9 cellular contexts compared by ENCODE assay signal in the genomic region with DNA sequence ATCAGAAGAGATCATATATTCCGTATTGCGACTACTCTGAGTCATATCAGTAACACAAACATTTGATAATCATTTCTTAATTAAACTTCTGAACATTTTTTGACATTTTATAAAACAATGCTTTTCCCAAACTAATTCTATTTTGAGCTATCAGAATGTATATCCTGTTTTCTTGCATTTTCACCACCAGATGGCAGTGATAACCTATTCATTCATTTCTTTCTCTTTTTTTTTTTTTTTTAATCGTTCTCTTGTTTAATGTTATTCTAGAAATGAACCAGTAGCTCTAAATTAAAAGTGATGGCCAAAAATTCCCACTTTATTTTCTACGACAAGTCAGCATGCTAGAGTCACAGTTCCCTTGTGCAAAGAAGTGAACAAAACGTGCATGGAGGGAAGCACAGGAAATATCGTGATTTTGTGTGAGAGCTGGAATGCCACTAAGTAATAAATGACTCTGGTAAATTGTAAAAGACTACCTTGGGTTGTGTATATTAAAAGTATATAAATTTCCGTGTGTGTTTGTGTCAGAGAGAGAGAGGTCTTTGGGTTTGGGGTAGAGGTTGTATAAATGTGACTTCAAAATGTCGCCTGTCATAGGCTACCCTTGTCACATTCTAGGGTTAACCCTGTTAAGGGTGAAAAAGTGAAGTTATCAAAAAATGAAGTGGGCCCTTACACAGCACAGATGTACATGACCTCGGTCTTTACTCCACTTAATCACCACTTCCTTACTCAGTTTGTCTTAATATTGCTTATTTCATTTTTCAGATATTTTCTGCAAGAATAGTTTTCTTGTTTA. TPM values are rescaled to one million over a fixed set of nuclear protein-coding genes. Genes with fewer than 3 reads are reported as not detected.
A peak's percentile ranks its signal among the peaks of the same experiment; 100 is the strongest.
DNase-seq lines count a peak whose midpoint lies in the region; ATAC-seq and TF ChIP-seq lines count a peak whose summit lies in the region.
"Had no signal": no experiment of that assay in that cellular context is flagged by ENCODE, and none has a peak within 500 bp of the region (broad histone marks: within the 10 kb centered on the region; RNA-seq: fewer than 3 reads in every experiment).

No MANE protein-coding gene starts in this region.

- H3K9me2 ChIP-seq in GM23338 (ENCODE audit: insufficient read depth) (no peaks in the 10 kb centered on the region), SK-N-SH (no peaks in the 10 kb centered on the region)

- TF ChIP-seq CTCF in AG10803 (conservative IDR thresholded peaks at IDR 0.05; ENCODE audit: low read length) (peak; percentile 64), GM23338 (conservative IDR thresholded peaks at IDR 0.05; ENCODE audit: low read depth in 2 of 2) (peak in 1 of 2 experiments; percentile 84; a peak in 3 of 4 replicates), SK-N-SH (IDR thresholded peaks at IDR 0.05) (peak; percentile 82), gastroesophageal sphincter (IDR thresholded peaks at IDR 0.05) (peak; percentile 64 to 75 (median 67)), spleen (IDR thresholded peaks at IDR 0.05 in 8 of 11, conservative IDR thresholded peaks at IDR 0.05 in 3 of 11) (peak; percentile 43 to 87 (median 63))

- POLR2A ChIA-PET in SK-N-SH (lab: Yijun Ruan, JAX): no interaction called here

- peak; percentile 79 for TF ChIP-seq RAD21 in SK-N-SH (IDR thresholded peaks at IDR 0.05; ENCODE audit: low read length)

- H3K27me3 ChIP-seq in GM23338 (ENCODE audit: insufficient read depth) (no peaks in the 10 kb centered on the region), SK-N-SH (ENCODE audit: insufficient read depth) (peaks cover 8% of the 10 kb centered on the region; the same call in 1 of the 2 replicates), gastroesophageal sphincter (no peaks in the 10 kb centered on the region), spleen (replicated peaks in 1 of 7) (no peaks in the 10 kb centered on the region)

- no peak overlapping the region for H3K4me3 Mint-ChIP-seq in GM23338

- H3K27me3 Mint-ChIP-seq in GM23338 (ENCODE audit: insufficient read depth, low read depth, poor library complexity): peaks cover 8% of the 10 kb centered on the region

- H3K9me3 ChIP-seq in SK-N-SH: no peaks in the 10 kb centered on the region
- H3K9me3 ChIP-seq in gastroesophageal sphincter: no peaks in the 10 kb centered on the region
- H3K9me3 ChIP-seq in spleen: no peaks in the 10 kb centered on the region

- WGBS in SK-N-SH (ENCODE audit: low lambda C conversion rate): 17% methylated on average over 9 of the region's 9 CpGs
- 11 to 17% methylated on average over 8 to 9 of the region's 9 CpGs for WGBS in gastroesophageal sphincter (ENCODE audit: low coverage in 1 of 2), 2 donors
- 20 to 27% (median 21%) methylated on average over 9 of the region's 9 CpGs for WGBS in spleen, 5 donors

- H4K20me1 ChIP-seq in GM23338 (replicated peaks; ENCODE audit: insufficient read depth) (no peaks in the 10 kb centered on the region), SK-N-SH (ENCODE audit: insufficient read depth) (no peaks in the 10 kb centered on the region)

- peaks cover 7% of the 10 kb centered on the region; the same call in 1 of the 3 replicates for H3K4me1 Mint-ChIP-seq in GM23338

- TF ChIP-seq POLR2A in gastroesophageal sphincter (IDR thresholded peaks at IDR 0.05) (no peak), spleen (IDR thresholded peaks at IDR 0.05) (no peak)

- no peaks in the 10 kb centered on the region for H3K36me3 Mint-ChIP-seq in GM23338 (ENCODE audit: low read depth)

- H3K4me3 ChIP-seq in AG10803 (ENCODE audit: low read length): no peak overlapping the region
- H3K4me3 ChIP-seq in GM23338: no peak overlapping the region
- H3K4me3 ChIP-seq in SK-N-SH (ENCODE audit: low read depth in 2 of 2, low read length in 1 of 2): no peak overlapping the region; a peak in 2 of 4 replicates
- H3K4me3 ChIP-seq in gastroesophageal sphincter: peak overlapping the region in 1 of 2 donors; percentile 24
- peak overlapping the region in 1 of 8 donors; percentile 22 for H3K4me3 ChIP-seq in spleen

- H3K4me1 ChIP-seq in GM23338 (ENCODE audit: insufficient read depth) (no peaks in the 10 kb centered on the region), SK-N-SH (ENCODE audit: control insufficient read depth in 1 of 2, insufficient read depth in 2 of 2, low read depth in 1 of 2, low read length in 1 of 2) (no peaks in the 10 kb centered on the region; a peak in 1 of 4 replicates), gastroesophageal sphincter (peaks cover 0 to 10% (median 0%) of the 10 kb centered on the region in 3 donors), spleen (peaks cover 0 to 5% (median 2%) of the 10 kb centered on the region in 6 donors)

- H3K36me3 ChIP-seq in GM23338 (ENCODE audit: insufficient read depth) (no peaks in the 10 kb centered on the region), SK-N-SH (replicated peaks in 1 of 2; ENCODE audit: control insufficient read depth in 1 of 2, insufficient read depth in 2 of 2, low read length in 1 of 2) (no peaks in the 10 kb centered on the region), gastroesophageal sphincter (no peaks in the 10 kb centered on the region), spleen (no peaks in the 10 kb centered on the region)

- H3K4me2 ChIP-seq in GM23338 (no peak overlapping the region), SK-N-SH (no peak overlapping the region; the same call in 1 of the 2 replicates)

- CTCF ChIA-PET in SK-N-SH (lab: Yijun Ruan, JAX): interaction anchor here (0.6 to 6.1 kb wide), 56 partner anchors 9 to 749 kb away, joined by 3 to 143 read pairs (median 4); a partner anchor contains a TSS

- no peak overlapping the region for H3K9ac ChIP-seq in SK-N-SH

- no peaks in the 10 kb centered on the region for H3K9me3 Mint-ChIP-seq in GM23338

- intact Hi-C loops in spleen (cut with DNase I; ENCODE audit: low total_unique reads): loop anchor here (5.0 kb wide), 2 partner anchors 319 to 744 kb away; no protein-coding TSS in a partner anchor

- TF ChIP-seq EP300 in SK-N-SH (IDR thresholded peaks at IDR 0.05; ENCODE audit: borderline replicate concordance in 1 of 2, low read depth in 1 of 2, low read length in 1 of 2) (no peak), gastroesophageal sphincter (IDR thresholded peaks at IDR 0.05) (no peak)

- H3F3A ChIP-seq in GM23338 (replicated peaks; ENCODE audit: low read depth) (no peaks in the 10 kb centered on the region), SK-N-SH (replicated peaks; ENCODE audit: insufficient read depth) (no peaks in the 10 kb centered on the region)

- H2AFZ ChIP-seq in GM23338 (no peak overlapping the region), SK-N-SH (ENCODE audit: low read depth) (no peak overlapping the region)

- DNase-seq in AG10803 (ENCODE audit: low read depth): peak; percentile 38
- DNase-seq in GM23338 (ENCODE audit: low spot score): peak; percentile 39
- DNase-seq in SK-N-SH: peak; percentile 22
- DNase-seq in spleen: no peak
- no peak for DNase-seq in activated T-cell treated with anti-CD3 and anti-CD28 coated beads, Interleukin-2, amount 50 U/mL, for 1 hour
- DNase-seq in stimulated activated CD8-positive, alpha-beta memory T cell treated with anti-CD3 and anti-CD28 coated beads, Interleukin-4, amount 100 ng/mL, for 48 hours: no peak
- no peak for DNase-seq in SKM-1 treated with dmso at 0.1 percent for 144 hours (lab: John Stamatoyannopoulos, UW; ENCODE audit: unreplicated experiment)

- H3K27ac ChIP-seq in GM23338 (ENCODE audit: low read depth): no peak overlapping the region
- no peak overlapping the region for H3K27ac ChIP-seq in SK-N-SH (ENCODE audit: low read depth in 2 of 2, low read length in 1 of 2)
- H3K27ac ChIP-seq in gastroesophageal sphincter: no peak overlapping the region
- no peak overlapping the region for H3K27ac ChIP-seq in spleen
- H3K27ac ChIP-seq: HL-60 had no signal

- no peak overlapping the region for H3K27ac Mint-ChIP-seq in GM23338

- ATAC-seq in GM23338: no peak
- no peak for ATAC-seq in gastroesophageal sphincter

- H3K79me2 ChIP-seq in GM23338 (replicated peaks; ENCODE audit: insufficient read depth) (no peaks in the 10 kb centered on the region), SK-N-SH (ENCODE audit: insufficient read depth) (no peaks in the 10 kb centered on the region)

TF ChIP-seq in GM23338, 12 proteins besides CTCF, POLR2A, EP300 and RAD21 (continues in another document):
- TF ChIP-seq EZH2 (IDR thresholded peaks at IDR 0.05; ENCODE audit: low read depth, unreplicated experiment) (no peak), JUNB (IDR thresholded peaks at IDR 0.05; ENCODE audit: unreplicated experiment) (no peak), POLR2AphosphoS5 (IDR thresholded peaks at IDR 0.05; ENCODE audit: low read depth) (no peak), STAT1 (IDR thresholded peaks at IDR 0.05; ENCODE audit: unreplicated experiment) (no peak), ZNF114 (CRISPR knock-in tag; IDR thresholded peaks at IDR 0.05) (no peak)

TF ChIP-seq in SK-N-SH, 30 proteins besides CTCF, POLR2A, EP300 and RAD21:
- no peak for TF ChIP-seq CHD2 (IDR thresholded peaks at IDR 0.05; ENCODE audit: low read length, partially characterized antibody)
- TF ChIP-seq SMC3 (IDR thresholded peaks at IDR 0.05; ENCODE audit: low read depth, low read length): peak; percentile 62

RNA-seq across cellular contexts. Expression of a gene that starts 40.4 kb away (rescaled TPM):
- total RNA-seq in GM23338 (2014; rRNA removed; shearing (Covaris generic)): 1,537 and 1,654 TPM in 2 replicates
- 1,924 and 1,990 TPM in 2 replicates for polyA plus RNA-seq in GM23338 (2016; fragmentation: Nextera tagmentation; extraction: Ambion mirVana)
- 469 and 556 TPM in 2 replicates for polyA plus RNA-seq in SK-N-SH (2012; rRNA removed)
- polyA plus RNA-seq in SK-N-SH (2012; cell fraction: cytosol; rRNA removed): 759 and 1,002 TPM in 2 replicates
- 133 and 255 TPM in 2 replicates for polyA plus RNA-seq in SK-N-SH (2012; cell fraction: nucleus; rRNA removed)
- 100 to 1,000 TPM; 384 to 506 (median 452) TPM for total RNA-seq in gastroesophageal sphincter
- 100 to 1,000 TPM; 166 to 306 (median 246) TPM for total RNA-seq in spleen
- 100 to 1,000 TPM; 280 to 346 (median 292) TPM for polyA plus RNA-seq in spleen

Comparison
In these comparisons a context has a peak if more than half of its experiments do, and no peak if none do; other contexts are left out.
1. DNase-seq: peak in AG10803 (single experiment), GM23338 (single experiment) and SK-N-SH (single experiment); none in spleen (single experiment), activated T-cell treated with anti-CD3 and anti-CD28 coated beads, Interleukin-2, amount 50 U/mL, for 1 hour (single experiment), stimulated activated CD8-positive, alpha-beta memory T cell treated with anti-CD3 and anti-CD28 coated beads, Interleukin-4, amount 100 ng/mL, for 48 hours (single experiment) and SKM-1 treated with dmso at 0.1 percent for 144 hours (single experiment).